ENCODE assay signal across 27 cellular contexts in the genomic region with DNA sequence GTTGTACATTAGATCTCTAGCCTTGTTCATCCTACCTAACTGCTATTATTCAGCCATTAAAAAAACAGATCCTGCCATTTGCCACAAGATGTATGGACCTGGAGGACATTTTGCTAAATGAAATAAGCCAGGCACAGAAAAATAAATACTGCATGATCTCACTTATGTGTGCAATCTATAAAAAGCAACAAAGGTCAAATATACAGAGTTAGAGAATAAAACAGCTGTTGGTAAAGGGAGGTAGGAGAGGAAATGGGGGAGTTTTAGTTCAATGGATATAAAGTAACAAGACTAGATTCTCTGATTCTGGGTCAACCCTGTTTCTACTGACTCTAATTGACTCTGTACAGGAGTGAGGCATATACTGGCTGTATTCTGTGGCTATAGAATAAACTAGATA.
"Had no signal": no experiment of that assay in that cellular context is flagged by ENCODE, and none has a peak within 500 bp of the region (broad histone marks: within the 10 kb centered on the region; RNA-seq: fewer than 3 reads in every experiment).

No MANE protein-coding gene starts in this region.

- H3K9ac ChIP-seq: KMS-11 had no signal

- H3K4me1 ChIP-seq: Peyer's patch, SJCRH30 had no signal

- H3K4me2 ChIP-seq: KMS-11 had no signal

- H3K27me3 ChIP-seq: brain microvascular endothelial cell, cardiac muscle cell, MG63, Peyer's patch, SJCRH30 had no signal

- H3K9me3 ChIP-seq: MG63 had no signal

- H3K36me3 Mint-ChIP-seq: activated naive CD4-positive, alpha-beta T cell treated with anti-CD3 and anti-CD28 coated beads, Interleukin-2, amount 50 U/mL, for 24 hours had no signal

- H3K27me3 Mint-ChIP-seq: activated B cell treated with CpG ODN at 0.5 μM for 24 hours; activated CD4-positive, alpha-beta T cell treated with anti-CD3 and anti-CD28 coated beads, Interleukin-2, amount 10 ng/mL, durations not matched to agents 24 days and 14 days; activated CD8-positive, alpha-beta memory T cell treated with anti-CD3 and anti-CD28 coated beads, Interleukin-2, amount 10 ng/mL, durations not matched to agents 7 days and 5 days; activated naive CD4-positive, alpha-beta T cell treated with anti-CD3 and anti-CD28 coated beads, Interleukin-2, amount 50 U/mL, for 24 hours; activated naive CD8-positive, alpha-beta T cell treated with anti-CD3 and anti-CD28 coated beads, Interleukin-2, amount 50 U/mL, for 24 hours had no signal

- H3K27ac ChIP-seq: brain microvascular endothelial cell, cardiac muscle cell, KMS-11, Peyer's patch, RWPE1, SJCRH30 had no signal

- DNase-seq: activated B cell treated with CpG ODN at 0.5 μM for 24 hours; activated CD4-positive, alpha-beta T cell treated with anti-CD3 and anti-CD28 coated beads for 1 hour; activated CD4-positive, alpha-beta T cell treated with anti-CD3 and anti-CD28 coated beads, Interleukin-2, amount 10 ng/mL, durations not matched to agents 24 days and 14 days; activated CD4-positive, alpha-beta T cell treated with anti-CD3 and anti-CD28 coated beads, Interleukin-2, amount 50 U/mL, for 48 hours; activated CD8-positive, alpha-beta memory T cell treated with anti-CD3 and anti-CD28 coated beads, Interleukin-2, amount 10 ng/mL, durations not matched to agents 7 days and 5 days; activated effector memory CD4-positive, alpha-beta T cell treated with Interleukin-2 at 50 U/mL for 16 hours; activated naive CD4-positive, alpha-beta T cell; activated naive CD8-positive, alpha-beta T cell treated with anti-CD3 and anti-CD28 coated beads, Interleukin-2, amount 50 U/mL, for 24 hours; activated T-cell treated with anti-CD3 and anti-CD28 coated beads, Interleukin-2, amount 50 U/mL, for 24 hours; amygdala; brain microvascular endothelial cell; MG63; NCI-H1105; NCI-H1436; NCI-H1694 treated with DMSO at 0.1 percent for 48 hours; NCI-H2029 treated with DMSO at 0.1 percent for 48 hours; NCI-H510A treated with DMSO at 0.1 percent for 48 hours; Peyer's patch; Right ventricle myocardium superior; T-helper 2 cell; T1000 had no signal

- H3K4me3 Mint-ChIP-seq: activated B cell treated with CpG ODN at 0.5 μM for 24 hours; activated CD4-positive, alpha-beta T cell treated with anti-CD3 and anti-CD28 coated beads, Interleukin-2, amount 10 ng/mL, durations not matched to agents 24 days and 14 days; activated CD8-positive, alpha-beta memory T cell treated with anti-CD3 and anti-CD28 coated beads, Interleukin-2, amount 10 ng/mL, durations not matched to agents 7 days and 5 days; activated naive CD4-positive, alpha-beta T cell treated with anti-CD3 and anti-CD28 coated beads, Interleukin-2, amount 50 U/mL, for 24 hours; activated naive CD8-positive, alpha-beta T cell treated with anti-CD3 and anti-CD28 coated beads, Interleukin-2, amount 50 U/mL, for 24 hours; activated T-cell treated with anti-CD3 and anti-CD28 coated beads, Interleukin-2, amount 50 U/mL, for 24 hours; activated T-helper 1 cell treated with anti-CD3 and anti-CD28 coated beads, Interleukin-12 subunit alpha, Interleukin-12 subunit beta, Interleukin-2, Interleukin-4 antibody, amounts not matched to agents 30 ng/mL and 10 ng/mL and 1 ng/mL, durations not matched to agents 14 hours and 24 hours and 36 hours had no signal

- H3K27ac Mint-ChIP-seq: activated B cell treated with CpG ODN at 0.5 μM for 24 hours; activated CD4-positive, alpha-beta T cell treated with anti-CD3 and anti-CD28 coated beads, Interleukin-2, amount 10 ng/mL, durations not matched to agents 24 days and 14 days; activated CD8-positive, alpha-beta memory T cell treated with anti-CD3 and anti-CD28 coated beads, Interleukin-2, amount 10 ng/mL, durations not matched to agents 7 days and 5 days; activated naive CD4-positive, alpha-beta T cell treated with anti-CD3 and anti-CD28 coated beads, Interleukin-2, amount 50 U/mL, for 24 hours; activated naive CD8-positive, alpha-beta T cell treated with anti-CD3 and anti-CD28 coated beads, Interleukin-2, amount 50 U/mL, for 24 hours; activated T-cell treated with anti-CD3 and anti-CD28 coated beads, Interleukin-2, amount 50 U/mL, for 24 hours; activated T-helper 1 cell treated with anti-CD3 and anti-CD28 coated beads, Interleukin-12 subunit alpha, Interleukin-12 subunit beta, Interleukin-2, Interleukin-4 antibody, amounts not matched to agents 30 ng/mL and 10 ng/mL and 1 ng/mL, durations not matched to agents 14 hours and 24 hours and 36 hours had no signal

- ATAC-seq: activated CD8-positive, alpha-beta memory T cell treated with anti-CD3 and anti-CD28 coated beads, Interleukin-2, amount 10 ng/mL, durations not matched to agents 7 days and 5 days; activated naive CD8-positive, alpha-beta T cell treated with anti-CD3 and anti-CD28 coated beads, Interleukin-2, amount 50 U/mL, for 24 hours had no signal
